ENCODE assay signal across 9 cellular contexts in genomic region chr10:5317547-5318107, GRCh38. TPM values are rescaled to one million over a fixed set of nuclear protein-coding genes. Genes with fewer than 3 reads are reported as not detected.
DNase-seq lines count a peak whose midpoint lies in the region; ATAC-seq and TF ChIP-seq lines count a peak whose summit lies in the region.
"Had no signal": no experiment of that assay in that cellular context is flagged by ENCODE, and none has a peak within 500 bp of the region (broad histone marks: within the 10 kb centered on the region; RNA-seq: fewer than 3 reads in every experiment).

No MANE protein-coding gene starts in this region.

- peaks cover 0 to under 1% (median 0%) of the 10 kb centered on the region in 4 donors for H3K9me3 ChIP-seq in tibial nerve
- H3K9me3 ChIP-seq: right lobe of liver had no signal

- peak overlapping the region; percentile 66 for H3K27ac Mint-ChIP-seq in nephron progenitor cell

- no peaks in the 10 kb centered on the region for H3K36me3 Mint-ChIP-seq in nephron progenitor cell (ENCODE audit: low read depth)

- no peaks in the 10 kb centered on the region for H3K36me3 ChIP-seq in tibial nerve
- H3K36me3 ChIP-seq: right lobe of liver had no signal

- no peak for TF ChIP-seq POLR2A in tibial nerve (IDR thresholded peaks at IDR 0.05)

- TF ChIP-seq CTCF in nephron progenitor cell (IDR thresholded peaks at IDR 0.05) (no peak), tibial nerve (IDR thresholded peaks at IDR 0.05) (no peak)

- no peaks in the 10 kb centered on the region for H3K27me3 ChIP-seq in tibial nerve
- H3K27me3 ChIP-seq: right lobe of liver had no signal

- H3K9me3 Mint-ChIP-seq in nephron progenitor cell = peaks cover 39% of the 10 kb centered on the region

- no peak for TF ChIP-seq EP300 in tibial nerve (IDR thresholded peaks at IDR 0.05)

- 66 to 67% methylated on average over 10 of the region's 10 CpGs for WGBS in tibial nerve, 2 donors

- ATAC-seq in GM21390 (IDR thresholded peaks at IDR 0.05; ENCODE audit: unreplicated experiment) = peak; percentile 64
- ATAC-seq in HG03378 (IDR thresholded peaks at IDR 0.05; ENCODE audit: unreplicated experiment) = no peak

- no peak overlapping the region for H3K4me3 ChIP-seq in tibial nerve
- H3K4me3 ChIP-seq: right lobe of liver had no signal

- H3K4me3 Mint-ChIP-seq in nephron progenitor cell = no peak overlapping the region

- no peak overlapping the region for H3K27ac ChIP-seq in substantia nigra (ENCODE audit: low read depth, low read length, poor library complexity, severe bottlenecking)
- no peak overlapping the region for H3K27ac ChIP-seq in tibial nerve
- H3K27ac ChIP-seq: right lobe of liver had no signal

- DNase-seq in RKO (ENCODE audit: low spot score) (peak; percentile 97), nephron progenitor cell (no peak), NCI-H2227 (lab: John Stamatoyannopoulos, UW; ENCODE audit: unreplicated experiment) (no peak), substantia nigra (lab: John Stamatoyannopoulos, UW) (no peak), tibial nerve (ENCODE audit: low spot score in 2 of 2) (no peak)
- DNase-seq in activated naive CD4-positive, alpha-beta T cell treated with Interleukin-2 at 50 U/mL for 16 hours = peak; percentile 65
- DNase-seq: right lobe of liver had no signal

- H3K4me1 Mint-ChIP-seq in nephron progenitor cell = peaks cover 9% of the 10 kb centered on the region

- H3K27me3 Mint-ChIP-seq in nephron progenitor cell (ENCODE audit: low read depth, poor library complexity) = peaks cover 2% of the 10 kb centered on the region

- H3K4me1 ChIP-seq in tibial nerve = no peaks in the 10 kb centered on the region
- H3K4me1 ChIP-seq: right lobe of liver had no signal

RNA-seq across cellular contexts. Expression of gene UCN3, which starts 47.1 kb away (rescaled TPM):
- not detected for total RNA-seq in tibial nerve
- total RNA-seq: right lobe of liver had no signal

Comparison
In these comparisons a context has a peak if more than half of its experiments do, and no peak if none do; other contexts are left out.
1. DNase-seq: peak in RKO (single experiment) and activated naive CD4-positive, alpha-beta T cell treated with Interleukin-2 at 50 U/mL for 16 hours (single experiment); none in nephron progenitor cell (single experiment), NCI-H2227 (single experiment), substantia nigra (0 of 49) and tibial nerve (0 of 2).